Comparison of ENCODE assay signal across 24 cellular contexts in the genomic region with DNA sequence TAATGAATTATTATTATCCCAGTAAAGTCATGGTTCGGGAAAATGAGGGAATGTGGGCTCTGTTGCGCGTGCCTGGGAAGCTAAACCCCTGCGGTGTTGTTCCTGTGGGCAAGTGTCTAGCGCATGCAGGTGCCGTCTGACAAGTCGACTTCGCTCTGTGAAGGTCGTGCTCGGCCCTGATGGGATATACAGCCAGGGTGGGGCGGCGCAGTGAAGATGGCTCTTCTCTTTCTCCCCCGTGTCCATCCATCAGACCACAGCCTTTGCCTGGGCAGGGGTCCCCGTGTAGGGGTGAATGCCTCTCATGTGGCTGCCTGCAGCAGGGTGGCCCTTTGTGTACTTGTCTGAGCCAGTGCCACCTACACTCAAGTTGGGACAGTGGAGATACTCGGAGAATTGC. TPM values are rescaled to one million over a fixed set of nuclear protein-coding genes. Genes with fewer than 3 reads are reported as not detected.
DNase-seq lines count a peak whose midpoint lies in the region; ATAC-seq and FAIRE-seq lines count a peak whose summit lies in the region.
"Had no signal": no experiment of that assay in that cellular context is flagged by ENCODE, and none has a peak within 500 bp of the region (broad histone marks: within the 10 kb centered on the region; RNA-seq: fewer than 3 reads in every experiment).

No MANE protein-coding gene starts in this region.

- H3K4me3 Mint-ChIP-seq in T-helper 17 cell, result no peak overlapping the region
- H3K4me3 Mint-ChIP-seq: B cell; CD4-positive, alpha-beta T cell; CD8-positive, alpha-beta memory T cell; H9 had no signal

- intact Hi-C loops in left ventricle myocardium superior (cut with micrococcal nuclease) (no loop called here), Right ventricle myocardium inferior (cut with DNase I) (no loop called here)

- no peaks in the 10 kb centered on the region for H3K4me1 Mint-ChIP-seq in T-helper 17 cell
- H3K4me1 Mint-ChIP-seq: B cell; CD8-positive, alpha-beta memory T cell; H9 had no signal

- H3K27me3 Mint-ChIP-seq in T-helper 17 cell, result no peaks in the 10 kb centered on the region
- H3K27me3 Mint-ChIP-seq: B cell; CD4-positive, alpha-beta T cell had no signal

- peak overlapping the region; percentile 9 for H3K27ac Mint-ChIP-seq in T-helper 17 cell
- H3K27ac Mint-ChIP-seq: B cell; CD4-positive, alpha-beta T cell; CD8-positive, alpha-beta memory T cell had no signal

- ATAC-seq in left ventricle myocardium superior (no peak), Right ventricle myocardium inferior (no peak), T-helper 17 cell (no peak), HG02763 (IDR thresholded peaks at IDR 0.05; ENCODE audit: unreplicated experiment) (no peak)
- ATAC-seq: HCT116 had no signal

- FAIRE-seq in urothelium cell line (lab: Jason Lieb, UNC), result peak; percentile 77
- FAIRE-seq: A204.1, GM12891, GM18507, H1 had no signal

- no peaks in the 10 kb centered on the region for H3K36me3 Mint-ChIP-seq in T-helper 17 cell (ENCODE audit: low read depth)
- H3K36me3 Mint-ChIP-seq: CD8-positive, alpha-beta memory T cell had no signal

- H3K9me3 ChIP-seq in T-helper 17 cell (ENCODE audit: control insufficient read depth, low read length, poor library complexity, severe bottlenecking), result no peaks in the 10 kb centered on the region
- H3K9me3 ChIP-seq: BLaER1 had no signal

- DNase-seq in left ventricle myocardium superior, result peak; percentile 23
- DNase-seq in Right ventricle myocardium inferior (ENCODE audit: missing footprints), result no peak
- no peak for DNase-seq in T-helper 17 cell
- DNase-seq in urothelium cell line (ENCODE audit: low spot score), result no peak
- no peak for DNase-seq in stimulated activated CD4-positive, alpha-beta T cell treated with anti-CD3 and anti-CD28 coated beads, Interleukin-4, amount 100 ng/mL, for 4 hours
- no peak for DNase-seq in LoVo (ENCODE audit: low spot score)
- DNase-seq: Calu3; CD4-positive, alpha-beta T cell; COR-L47; DMS53; DMS79 treated with DMSO at 0.1 percent for 48 hours; GF-D8; H9 had no signal

RNA-seq across cellular contexts. Expression of a gene that starts 12.8 kb away (rescaled TPM):
- total RNA-seq in left ventricle myocardium superior, result 44.0 TPM
- total RNA-seq in Right ventricle myocardium inferior, result 42.2 TPM
- total RNA-seq in T-helper 17 cell, result 10 to 100 TPM; 47.5 to 54.8 TPM

RNA-seq across cellular contexts. Expression of a gene that starts 26.0 kb away (rescaled TPM):
- 0.45 TPM for total RNA-seq in left ventricle myocardium superior
- 0.92 TPM for total RNA-seq in Right ventricle myocardium inferior
- under 1 TPM; 0.25 to 0.57 TPM for total RNA-seq in T-helper 17 cell

RNA-seq across cellular contexts. Expression of a gene that starts 54.9 kb away (rescaled TPM):
- total RNA-seq in left ventricle myocardium superior, result 24.0 TPM
- 23.8 TPM for total RNA-seq in Right ventricle myocardium inferior
- total RNA-seq in T-helper 17 cell, result 1 to 10 TPM; 4.3 to 7.1 TPM

RNA-seq across cellular contexts. Expression of a gene that starts 59.6 kb away (rescaled TPM):
- not detected for total RNA-seq in left ventricle myocardium superior
- total RNA-seq in Right ventricle myocardium inferior, result 0.08 TPM
- not detected for total RNA-seq in T-helper 17 cell
- total RNA-seq: B cell; CD4-positive, alpha-beta T cell; CD8-positive, alpha-beta memory T cell; Daoy; G401 had no signal
